ENCODE assay signal across 25 cellular contexts in the genomic region with DNA sequence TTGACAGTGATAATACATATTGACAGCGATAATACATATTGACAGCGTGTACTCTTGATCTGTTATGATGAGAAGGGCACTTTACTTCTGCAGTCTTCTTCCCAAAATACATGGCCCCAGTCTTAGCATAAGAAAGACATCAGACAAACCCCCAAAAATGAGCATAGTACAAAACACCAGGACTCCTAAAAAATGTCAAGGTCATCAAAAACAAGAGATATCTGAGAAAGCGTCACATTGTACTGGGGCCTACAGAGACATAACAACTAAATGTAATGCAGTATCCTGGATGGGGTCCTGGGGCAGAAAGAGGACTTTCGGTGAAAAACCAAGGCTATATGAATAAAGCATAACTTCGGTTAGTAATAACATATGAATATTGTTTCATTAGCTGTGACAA.
DNase-seq lines count a peak whose midpoint lies in the region; ATAC-seq, FAIRE-seq and TF ChIP-seq lines count a peak whose summit lies in the region.
"Had no signal": no experiment of that assay in that cellular context is flagged by ENCODE, and none has a peak within 500 bp of the region (broad histone marks: within the 10 kb centered on the region; RNA-seq: fewer than 3 reads in every experiment).

No MANE protein-coding gene starts in this region.

- H3K9me3 ChIP-seq in HepG2 (ENCODE audit: low read length) (no peaks in the 10 kb centered on the region), right lobe of liver (no peaks in the 10 kb centered on the region), K562 (replicated peaks; ENCODE audit: control insufficient read depth, insufficient read depth, low read depth, low read length) (no peaks in the 10 kb centered on the region)
- peaks cover 13 to 31% (median 17%) of the 10 kb centered on the region in 11 experiments; a peak in 21 of 22 replicates for H3K9me3 ChIP-seq in BLaER1 treated with 17β-estradiol and CSF1 and Interleukin-3, amounts not matched to agents 10 nM and 100 nM (replicated peaks in 1 of 11)
- H3K9me3 ChIP-seq: BE2C had no signal

- H3K4me1 ChIP-seq in HepG2 (ENCODE audit: insufficient read depth, low read length) (0 out of 2 replicates have a peak, but pooled peaks cover 6% of the 10 kb centered on the region), right lobe of liver (no peaks in the 10 kb centered on the region), K562 (replicated peaks in 1 of 2; ENCODE audit: control insufficient read depth in 2 of 2, insufficient read depth in 2 of 2, low read length in 2 of 2) (no peaks in the 10 kb centered on the region)
- H3K4me1 ChIP-seq in BLaER1 treated with 17β-estradiol and CSF1 and Interleukin-3, amounts not matched to agents 10 nM and 100 nM, result peaks cover 39 to 82% (median 64%) of the 10 kb centered on the region in 10 experiments
- H3K4me1 ChIP-seq: BE2C had no signal

- in situ Hi-C loops in HepG2 (cut with HindIII; ENCODE audit: extremely low pct_ligation_motif_present, low pct_unique_long_range_greater_than_20kb) (no loop called here), K562 (cut with MboI) (no loop called here)

- no peak overlapping the region for H3K9ac ChIP-seq in HepG2 (ENCODE audit: insufficient read depth, low read depth, low read length)
- peak overlapping the region in 4 of 11 experiments; percentile 2 to 57 (median 50); a peak in 8 of 22 replicates for H3K9ac ChIP-seq in BLaER1 treated with 17β-estradiol and CSF1 and Interleukin-3, amounts not matched to agents 10 nM and 100 nM
- no peak overlapping the region for H3K9ac ChIP-seq in K562 (ENCODE audit: insufficient read depth in 1 of 2, low read depth in 2 of 2, low read length in 2 of 2)

- TF ChIP-seq POLR2A in HepG2 (IDR thresholded peaks at IDR 0.05; ENCODE audit: insufficient read depth in 1 of 2, low read depth in 2 of 2, low read length in 2 of 2) (no peak), right lobe of liver (IDR thresholded peaks at IDR 0.05) (no peak), K562 (conservative IDR thresholded peaks at IDR 0.05) (no peak)

- H2AFZ ChIP-seq in HepG2 (ENCODE audit: low read length), result no peak overlapping the region
- H2AFZ ChIP-seq in K562 (ENCODE audit: low read depth, low read length), result no peak overlapping the region

- CTCF ChIA-PET in HepG2 (lab: Yijun Ruan, JAX; ENCODE audit: low intra/inter-chr PET ratio, low total read pairs) (no interaction called here), K562 (lab: Yijun Ruan, JAX; ENCODE audit: low intra/inter-chr PET ratio) (no interaction called here)

- H3K27ac ChIP-seq in HepG2 (ENCODE audit: extremely low read length, insufficient read depth, low read length) (no peak overlapping the region), right lobe of liver (no peak overlapping the region), K562 (ENCODE audit: extremely low read depth, low read depth, low read length) (no peak overlapping the region)
- H3K27ac ChIP-seq in BLaER1 treated with 17β-estradiol and CSF1 and Interleukin-3, amounts not matched to agents 10 nM and 100 nM, result peak overlapping the region in 8 of 11 experiments; percentile 40 to 98 (median 96); a peak in 17 of 22 replicates
- H3K27ac ChIP-seq: 22Rv1 had no signal

- H3K27me3 ChIP-seq in HepG2 (ENCODE audit: control insufficient read depth in 1 of 2, insufficient read depth in 2 of 2, low read length in 2 of 2) (no peaks in the 10 kb centered on the region), right lobe of liver (no peaks in the 10 kb centered on the region), K562 (ENCODE audit: control insufficient read depth in 2 of 2, insufficient read depth in 2 of 2, low read length in 2 of 2) (no peaks in the 10 kb centered on the region)
- H3K27me3 ChIP-seq in BLaER1 treated with 17β-estradiol and CSF1 and Interleukin-3, amounts not matched to agents 10 nM and 100 nM, result no peaks in the 10 kb centered on the region
- H3K27me3 ChIP-seq: BE2C had no signal

- no peak overlapping the region for H3K4me3 ChIP-seq in HepG2 (replicated peaks in 1 of 3; ENCODE audit: insufficient read depth in 1 of 3, low read depth in 2 of 3, low read length in 3 of 3)
- H3K4me3 ChIP-seq in right lobe of liver, result no peak overlapping the region
- no peak overlapping the region for H3K4me3 ChIP-seq in BLaER1 treated with 17β-estradiol and CSF1 and Interleukin-3, amounts not matched to agents 10 nM and 100 nM
- no peak overlapping the region for H3K4me3 ChIP-seq in K562
- H3K4me3 ChIP-seq: GM12878 had no signal

- no peaks in the 10 kb centered on the region for H4K20me1 ChIP-seq in HepG2 (ENCODE audit: insufficient read depth, low read length)
- no peaks in the 10 kb centered on the region for H4K20me1 ChIP-seq in BLaER1 treated with 17β-estradiol and CSF1 and Interleukin-3, amounts not matched to agents 10 nM and 100 nM
- no peaks in the 10 kb centered on the region for H4K20me1 ChIP-seq in K562 (replicated peaks; ENCODE audit: control insufficient read depth, insufficient read depth, low read length)

- DNase-seq in HepG2 (ENCODE audit: low spot score), result no peak
- DNase-seq in right lobe of liver, result no peak
- DNase-seq in K562 (ENCODE audit: extremely low read depth in 1 of 4, low spot score in 3 of 4), result no peak
- DNase-seq in HT-29 (ENCODE audit: low spot score), result no peak
- no peak for DNase-seq in NCI-H69 (lab: John Stamatoyannopoulos, UW)
- DNase-seq: ACHN; BE2C; C1 segment of cervical spinal cord; CD4-positive, alpha-beta memory T cell; CD4-positive, CD25-positive, alpha-beta regulatory T cell; CD8-positive, alpha-beta memory T cell; COR-L47; DMS 273 treated with DMSO at 0.1 percent for 48 hours; DMS153; DMS53; DMS79; DND-41; EL; GDM1 had no signal

- H3K4me2 ChIP-seq in HepG2 (ENCODE audit: low read depth, low read length), result no peak overlapping the region
- H3K4me2 ChIP-seq in BLaER1 treated with 17β-estradiol and CSF1 and Interleukin-3, amounts not matched to agents 10 nM and 100 nM, result peak overlapping the region in 7 of 11 experiments; percentile 33 to 83 (median 42); a peak in 12 of 22 replicates
- no peak overlapping the region for H3K4me2 ChIP-seq in K562 (ENCODE audit: insufficient read depth, low read length)

- intact Hi-C loops in HepG2 (cut with micrococcal nuclease; ENCODE audit: unreplicated experiment) (no loop called here), right lobe of liver (cut with DNase I) (no loop called here), K562 (cut with micrococcal nuclease) (no loop called here)

- no peak for TF ChIP-seq RAD21 in HepG2 (CRISPR knock-in tag; IDR thresholded peaks at IDR 0.05)
- TF ChIP-seq RAD21 in K562 (CRISPR knock-in tag; conservative IDR thresholded peaks at IDR 0.05 in 1 of 2, IDR thresholded peaks at IDR 0.05 in 1 of 2), result no peak

- H3K79me2 ChIP-seq in HepG2 (ENCODE audit: insufficient read depth, low read length), result no peaks in the 10 kb centered on the region
- no peaks in the 10 kb centered on the region for H3K79me2 ChIP-seq in K562 (ENCODE audit: control insufficient read depth, insufficient read depth, low read length)

- no peak for TF ChIP-seq EP300 in HepG2 (IDR thresholded peaks at IDR 0.05; ENCODE audit: low read depth in 2 of 2, low read length in 2 of 2)
- no peak for TF ChIP-seq EP300 in HepG2 (CRISPR knock-in tag; IDR thresholded peaks at IDR 0.05; ENCODE audit: borderline replicate concordance)
- TF ChIP-seq EP300 in K562 (IDR thresholded peaks at IDR 0.05; ENCODE audit: low read length), result no peak

- 65% methylated on average over 5 of the region's 5 CpGs for WGBS in HepG2 (ENCODE audit: low lambda C conversion rate)
- 62% methylated on average over 4 of the region's 5 CpGs for WGBS in right lobe of liver (ENCODE audit: insufficient coverage, low coverage, low lambda C conversion rate, missing lambda C conversion rate)
- 0% methylated on average over 5 of the region's 5 CpGs for WGBS in K562 (ENCODE audit: insufficient coverage, low coverage, missing lambda C conversion rate)

- H3K9me1 ChIP-seq in K562 (ENCODE audit: control insufficient read depth, insufficient read depth, low read length), result no peaks in the 10 kb centered on the region

- BruUV-seq in HepG2 (replicated peaks; lab: Mats Ljungman, UMichigan) (no TSS peak), K562 (replicated peaks; lab: Mats Ljungman, UMichigan) (no TSS peak)

- H3K36me3 ChIP-seq in HepG2 (replicated peaks in 1 of 2; ENCODE audit: control insufficient read depth in 1 of 2, insufficient read depth in 2 of 2, low read length in 2 of 2) (no peaks in the 10 kb centered on the region), right lobe of liver (no peaks in the 10 kb centered on the region), K562 (ENCODE audit: control insufficient read depth, insufficient read depth, low read length) (no peaks in the 10 kb centered on the region)
- 0 out of 22 replicates have a peak, but pooled peaks cover 0 to 2% (median 0%) of the 10 kb centered on the region in 11 experiments for H3K36me3 ChIP-seq in BLaER1 treated with 17β-estradiol and CSF1 and Interleukin-3, amounts not matched to agents 10 nM and 100 nM
- H3K36me3 ChIP-seq: BE2C had no signal

- POLR2A ChIA-PET in HepG2 (lab: Yijun Ruan, JAX) (no interaction called here), K562 (lab: Yijun Ruan, JAX) (no interaction called here)

- FAIRE-seq in HepG2 (lab: Jason Lieb, UNC) (no peak), K562 (lab: Jason Lieb, UNC) (no peak)
- FAIRE-seq: GM12878, GM12892, GM18507 had no signal

- no peak for TF ChIP-seq CTCF in HepG2 (CRISPR knock-in tag; IDR thresholded peaks at IDR 0.05)
- no peak for TF ChIP-seq CTCF in right lobe of liver (IDR thresholded peaks at IDR 0.05)
- no peak for TF ChIP-seq CTCF in K562 (IDR thresholded peaks at IDR 0.05 in 2 of 3, conservative IDR thresholded peaks at IDR 0.05 in 1 of 3; ENCODE audit: insufficient read depth in 2 of 3, low read depth in 1 of 3, low read length in 3 of 3)

- ATAC-seq in HepG2 (no peak), right lobe of liver (no peak), K562 (no peak), GM19324 (IDR thresholded peaks at IDR 0.05; ENCODE audit: low FRiP score, unreplicated experiment) (no peak)
- ATAC-seq: GM12878 had no signal

TF ChIP-seq in HepG2, 621 proteins besides CTCF, POLR2A, EP300 and RAD21:
- TF ChIP-seq MAFK (conservative IDR thresholded peaks at IDR 0.05 in 1 of 2, IDR thresholded peaks at IDR 0.05 in 1 of 2; ENCODE audit: low read length in 2 of 2) (peak; percentile 81 to 85), MAFF (IDR thresholded peaks at IDR 0.05; ENCODE audit: low read depth, low read length) (peak; percentile 81), CCDC6 (CRISPR knock-in tag; IDR thresholded peaks at IDR 0.05) (no peak)

TF ChIP-seq in K562, 482 proteins besides CTCF, POLR2A, EP300 and RAD21:
- peak; percentile 22; the same call in 1 of the 2 replicates for TF ChIP-seq MAFK (IDR thresholded peaks at IDR 0.05; ENCODE audit: low read length)
- peak; percentile 58; the same call in 1 of the 2 replicates for TF ChIP-seq ZNF316 (IDR thresholded peaks at IDR 0.05)
- TF ChIP-seq TEAD1 (CRISPR knock-in tag; IDR thresholded peaks at IDR 0.05), result no peak
TF ChIP-seq in K562: peak in this region for 2.

Comparison
In these comparisons a context has a peak if more than half of its experiments do, and no peak if none do; other contexts are left out.
1. H3K27ac ChIP-seq: peak in BLaER1 treated with 17β-estradiol and CSF1 and Interleukin-3, amounts not matched to agents 10 nM and 100 nM (8 of 11); none in HepG2 (single experiment), right lobe of liver (0 of 3) and K562 (single experiment).
2. H3K4me2 ChIP-seq: peak in BLaER1 treated with 17β-estradiol and CSF1 and Interleukin-3, amounts not matched to agents 10 nM and 100 nM (7 of 11); none in HepG2 (single experiment) and K562 (single experiment).